Comparison of ENCODE assay signal across 7 cellular contexts in genomic region chr2:202912824-202913223, GRCh38. TPM values are rescaled to one million over a fixed set of nuclear protein-coding genes. Genes with fewer than 3 reads are reported as not detected.
DNase-seq lines count a peak whose midpoint lies in the region; TF ChIP-seq lines count a peak whose summit lies in the region.
"Not testable (repeated sequence)": the region's sequence is repeated elsewhere in the genome, so short reads cannot be mapped to it uniquely, and the experiment has no call there.

No MANE protein-coding gene starts in this region.

- CTCF ChIA-PET in activated CD4-positive, alpha-beta T cell treated with anti-CD3 and anti-CD28 coated beads, Interleukin-2, amount 10 ng/mL, durations not matched to agents 7 days and 5 days (lab: Charles Lee): not testable (repeated sequence)

- not testable (repeated sequence) for H3K9me3 ChIP-seq in cardiac muscle cell (ENCODE audit: low read depth); mononuclear cell (ENCODE audit: low read depth, low read length); sigmoid colon

- POLR2A ChIA-PET in activated CD4-positive, alpha-beta T cell treated with anti-CD3 and anti-CD28 coated beads, Interleukin-2, amount 10 ng/mL, durations not matched to agents 7 days and 5 days (lab: Charles Lee): not testable (repeated sequence)

- peak overlapping the region; percentile 21 for H3K4me3 ChIP-seq in GM12875 (ENCODE audit: low read depth, low read length)
- H3K4me3 ChIP-seq in NB4 (ENCODE audit: low read depth, low read length): peak overlapping the region; percentile 80
- peak overlapping the region; percentile 41 to 52 for H3K4me3 ChIP-seq in cardiac fibroblast (replicated peaks in 1 of 2; ENCODE audit: low read depth in 2 of 2, low read length in 2 of 2)
- peak overlapping the region; percentile 91 for H3K4me3 ChIP-seq in cardiac muscle cell
- H3K4me3 ChIP-seq in mononuclear cell (ENCODE audit: low read length): peak overlapping the region; percentile 66
- H3K4me3 ChIP-seq in sigmoid colon: peak overlapping the region; percentile 55 to 78 (median 62)

- not testable (repeated sequence) for H3K36me3 Mint-ChIP-seq in activated CD4-positive, alpha-beta T cell treated with anti-CD3 and anti-CD28 coated beads, Interleukin-2, amount 10 ng/mL, durations not matched to agents 7 days and 5 days (ENCODE audit: low read depth)

- H3K27me3 Mint-ChIP-seq in activated CD4-positive, alpha-beta T cell treated with anti-CD3 and anti-CD28 coated beads, Interleukin-2, amount 10 ng/mL, durations not matched to agents 7 days and 5 days: not testable (repeated sequence)

- H3K4me1 Mint-ChIP-seq in activated CD4-positive, alpha-beta T cell treated with anti-CD3 and anti-CD28 coated beads, Interleukin-2, amount 10 ng/mL, durations not matched to agents 7 days and 5 days: peaks cover 34% of the 10 kb centered on the region

- TF ChIP-seq EP300 in sigmoid colon (IDR thresholded peaks at IDR 0.05): not testable (repeated sequence)

- H3K27ac ChIP-seq in cardiac muscle cell: peak overlapping the region; percentile 76
- H3K27ac ChIP-seq in sigmoid colon: peak overlapping the region; percentile 83 to 88 (median 86)

- DNase-seq in NB4 (ENCODE audit: low read depth); activated CD4-positive, alpha-beta T cell treated with anti-CD3 and anti-CD28 coated beads, Interleukin-2, amount 10 ng/mL, durations not matched to agents 7 days and 5 days; cardiac muscle cell (ENCODE audit: low read depth in 1 of 2, low spot score in 1 of 2); sigmoid colon: not testable (repeated sequence)
- peak in 1 of 2 donors; percentile 9 for DNase-seq in cardiac fibroblast (ENCODE audit: low read depth in 2 of 2)

- not testable (repeated sequence) for TF ChIP-seq CTCF in GM12875 (IDR thresholded peaks at IDR 0.05; ENCODE audit: borderline replicate concordance, insufficient read depth, low read depth, low read length); NB4 (IDR thresholded peaks at IDR 0.05; ENCODE audit: low read depth, low read length); cardiac fibroblast (IDR thresholded peaks at IDR 0.05; ENCODE audit: low read depth, low read length); cardiac muscle cell (IDR thresholded peaks at IDR 0.05; ENCODE audit: low read depth, low read length); sigmoid colon (IDR thresholded peaks at IDR 0.05)

- H3K4me1 ChIP-seq in cardiac muscle cell (ENCODE audit: low read depth): not testable (repeated sequence)
- H3K4me1 ChIP-seq in mononuclear cell (ENCODE audit: insufficient read depth, low read length) (peaks cover 23% of the 10 kb centered on the region), sigmoid colon (peaks cover 0 to 29% (median 18%) of the 10 kb centered on the region in 4 donors)

- not testable (repeated sequence) for TF ChIP-seq POLR2A in NB4 (IDR thresholded peaks at IDR 0.05; ENCODE audit: extremely low read depth, insufficient read length); sigmoid colon (IDR thresholded peaks at IDR 0.05)

- peak overlapping the region; percentile 97 for H3K27ac Mint-ChIP-seq in activated CD4-positive, alpha-beta T cell treated with anti-CD3 and anti-CD28 coated beads, Interleukin-2, amount 10 ng/mL, durations not matched to agents 7 days and 5 days

- H3K9me3 Mint-ChIP-seq in activated CD4-positive, alpha-beta T cell treated with anti-CD3 and anti-CD28 coated beads, Interleukin-2, amount 10 ng/mL, durations not matched to agents 7 days and 5 days: not testable (repeated sequence)

- H3K4me3 Mint-ChIP-seq in activated CD4-positive, alpha-beta T cell treated with anti-CD3 and anti-CD28 coated beads, Interleukin-2, amount 10 ng/mL, durations not matched to agents 7 days and 5 days: peak overlapping the region; percentile 92

- intact Hi-C loops in sigmoid colon (cut with DNase I): loop anchor here (5.0 kb wide), 2 partner anchors 41 to 104 kb away; partner anchors contain the start of gene ICA1L

- not testable (repeated sequence) for H3K36me3 ChIP-seq in cardiac muscle cell, sigmoid colon

- WGBS in sigmoid colon, 2 donors: 2 to 4% methylated on average over 6 to 7 of the region's 8 CpGs

- not testable (repeated sequence) for H3K27me3 ChIP-seq in cardiac muscle cell; mononuclear cell (ENCODE audit: insufficient read depth, low read length); sigmoid colon

RNA-seq across cellular contexts. Expression of gene CARF, which starts 0.7 kb away (rescaled TPM):
- 10 to 100 TPM; 11.9 to 13.3 TPM for total RNA-seq in activated CD4-positive, alpha-beta T cell treated with anti-CD3 and anti-CD28 coated beads, Interleukin-2, amount 10 ng/mL, durations not matched to agents 7 days and 5 days
- 12.6 and 16.2 TPM in 2 replicates for total RNA-seq in cardiac muscle cell
- polyA plus RNA-seq in cardiac muscle cell: 8.6 and 16.2 TPM in 2 replicates
- total RNA-seq in mononuclear cell: 12.5 TPM
- 10 to 100 TPM; 15.9 to 23.5 (median 18.9) TPM for total RNA-seq in sigmoid colon
- polyA plus RNA-seq in sigmoid colon: 1 to 10 TPM; 2.3 to 2.8 (median 2.4) TPM

RNA-seq across cellular contexts. Expression of gene WDR12, which starts 1.4 kb away (rescaled TPM):
- 10 to 100 TPM; 44.2 to 51.4 TPM for total RNA-seq in activated CD4-positive, alpha-beta T cell treated with anti-CD3 and anti-CD28 coated beads, Interleukin-2, amount 10 ng/mL, durations not matched to agents 7 days and 5 days
- total RNA-seq in cardiac muscle cell: 24.0 and 37.4 TPM in 2 replicates
- 76.3 and 103 TPM in 2 replicates for polyA plus RNA-seq in cardiac muscle cell
- 4.2 TPM for total RNA-seq in mononuclear cell
- total RNA-seq in sigmoid colon: 10 to 100 TPM in 2 of 4 donors, 1 to 10 TPM in 2; 3.3 to 23.0 (median 10.9) TPM
- polyA plus RNA-seq in sigmoid colon: 10 to 100 TPM; 16.4 to 20.4 (median 20.1) TPM

RNA-seq across cellular contexts. Expression of gene ICA1L, which starts 41.3 kb away (rescaled TPM):
- 1 to 10 TPM; 6.6 to 7.6 TPM for total RNA-seq in activated CD4-positive, alpha-beta T cell treated with anti-CD3 and anti-CD28 coated beads, Interleukin-2, amount 10 ng/mL, durations not matched to agents 7 days and 5 days
- 8.6 and 17.3 TPM in 2 replicates for total RNA-seq in cardiac muscle cell
- polyA plus RNA-seq in cardiac muscle cell: 8.3 and 8.5 TPM in 2 replicates
- total RNA-seq in mononuclear cell: 3.4 TPM
- total RNA-seq in sigmoid colon: 10 to 100 TPM; 15.7 to 28.8 (median 25.1) TPM
- 1 to 10 TPM in 2 of 3 donors, under 1 TPM in 1; 0.46 to 1.8 (median 1.3) TPM for polyA plus RNA-seq in sigmoid colon

Comparison
In these comparisons a context has a peak if more than half of its experiments do, and no peak if none do; other contexts are left out.
1. H3K4me3 ChIP-seq: peak in every context shown above with its lines; median percentile 91 in cardiac muscle cell; 80 in NB4; 66 in mononuclear cell; 62 in sigmoid colon; 46 in cardiac fibroblast; 21 in GM12875.